Comparison of ENCODE assay signal across 1 cellular context in genomic region chr22:19218541-19219233, GRCh38.
TF ChIP-seq lines count a peak whose summit lies in the region.

No MANE protein-coding gene starts in this region.

TF ChIP-seq in K562, 482 proteins besides CTCF, POLR2A, EP300 and RAD21 (continued from another document):
- no peak for TF ChIP-seq RNF219 (CRISPR knock-in tag; IDR thresholded peaks at IDR 0.05)
- TF ChIP-seq HMGN3 (IDR thresholded peaks at IDR 0.05; ENCODE audit: borderline replicate concordance, extremely low read depth, insufficient read length, low read depth, low read length) = no peak
- TF ChIP-seq ZNF589 (CRISPR knock-in tag; IDR thresholded peaks at IDR 0.05; ENCODE audit: low read depth) = no peak; the same call in 1 of the 2 replicates
- no peak for TF ChIP-seq ZNF212 (CRISPR knock-in tag; IDR thresholded peaks at IDR 0.05)
- TF ChIP-seq RCOR1 (IDR thresholded peaks at IDR 0.05; ENCODE audit: borderline replicate concordance in 1 of 2, low read depth in 2 of 2, low read length in 2 of 2) = no peak
- no peak for TF ChIP-seq TAL1 (IDR thresholded peaks at IDR 0.05)
- no peak for TF ChIP-seq ESRRA (IDR thresholded peaks at IDR 0.05; ENCODE audit: borderline replicate concordance, low read depth)
- TF ChIP-seq HDAC8 (tag; IDR thresholded peaks at IDR 0.05) = no peak; the same call in 1 of the 2 replicates
- TF ChIP-seq ZNF24 (IDR thresholded peaks at IDR 0.05) = no peak
- peak; percentile 11; the same call in 1 of the 2 replicates for TF ChIP-seq DMBX1 (CRISPR knock-in tag; IDR thresholded peaks at IDR 0.05; ENCODE audit: borderline replicate concordance)
- TF ChIP-seq SIN3A (IDR thresholded peaks at IDR 0.05; ENCODE audit: borderline replicate concordance in 2 of 2, control insufficient read depth in 1 of 2, low read depth in 2 of 2, low read length in 2 of 2) = no peak
- TF ChIP-seq ZKSCAN1 (IDR thresholded peaks at IDR 0.05; ENCODE audit: low read depth, low read length) = no peak
- 0 out of 2 replicates have a peak, but pooled peaks have one; percentile 52 for TF ChIP-seq RFX7 (CRISPR knock-in tag; IDR thresholded peaks at IDR 0.05)
- TF ChIP-seq DNMT1 (IDR thresholded peaks at IDR 0.05) = no peak
- TF ChIP-seq ZBTB2 (IDR thresholded peaks at IDR 0.05) = no peak
- TF ChIP-seq RERE (CRISPR knock-in tag; IDR thresholded peaks at IDR 0.05; ENCODE audit: borderline replicate concordance) = peak; percentile 90; the same call in 1 of the 2 replicates
- TF ChIP-seq NR2C2 (CRISPR knock-in tag; IDR thresholded peaks at IDR 0.05) = peak; percentile 47; the same call in 1 of the 2 replicates
- no peak for TF ChIP-seq NR2C2 (tag; IDR thresholded peaks at IDR 0.05)
- no peak for TF ChIP-seq XRCC4 (IDR thresholded peaks at IDR 0.05; ENCODE audit: extremely low read depth, insufficient read depth, insufficient read length)
- no peak for TF ChIP-seq CSDE1 (IDR thresholded peaks at IDR 0.05)
- TF ChIP-seq MTA1 (IDR thresholded peaks at IDR 0.05; ENCODE audit: borderline replicate concordance) = no peak
- peak; percentile 37; the same call in 1 of the 2 replicates for TF ChIP-seq SMAD4 (CRISPR knock-in tag; conservative IDR thresholded peaks at IDR 0.05)
- 0 out of 2 replicates have a peak, but pooled peaks have one; percentile 22 for TF ChIP-seq GABPB2 (CRISPR knock-in tag; conservative IDR thresholded peaks at IDR 0.05)
- TF ChIP-seq FOXO4 (CRISPR knock-in tag; IDR thresholded peaks at IDR 0.05) = 0 out of 2 replicates have a peak, but pooled peaks have one; percentile 61
- no peak for TF ChIP-seq TCF7 (IDR thresholded peaks at IDR 0.05; ENCODE audit: borderline replicate concordance)
- no peak for TF ChIP-seq RFX1 (IDR thresholded peaks at IDR 0.05)
- no peak for TF ChIP-seq POLR2H (tag; IDR thresholded peaks at IDR 0.05; ENCODE audit: low read depth)
- TF ChIP-seq POU5F1 (IDR thresholded peaks at IDR 0.05; ENCODE audit: borderline replicate concordance, low read depth, low read length, partially characterized antibody) = no peak
- TF ChIP-seq ZNF12 (CRISPR knock-in tag; IDR thresholded peaks at IDR 0.05) = no peak
- no peak for TF ChIP-seq MITF (IDR thresholded peaks at IDR 0.05)
- TF ChIP-seq EGR1 (conservative IDR thresholded peaks at IDR 0.05) = no peak
- TF ChIP-seq THAP12 (CRISPR knock-in tag; IDR thresholded peaks at IDR 0.05) = no peak; the same call in 1 of the 2 replicates
- no peak for TF ChIP-seq ELF2 (CRISPR knock-in tag; IDR thresholded peaks at IDR 0.05)
- TF ChIP-seq NFE2L1 (tag; IDR thresholded peaks at IDR 0.05; ENCODE audit: borderline replicate concordance, low read depth) = no peak
- no peak for TF ChIP-seq ILF3 (IDR thresholded peaks at IDR 0.05; ENCODE audit: borderline replicate concordance)
- TF ChIP-seq MCM5 (IDR thresholded peaks at IDR 0.05; ENCODE audit: low read depth) = no peak
- 0 out of 2 replicates have a peak, but pooled peaks have one; percentile 39 for TF ChIP-seq E2F4 (CRISPR knock-in tag; IDR thresholded peaks at IDR 0.05; ENCODE audit: low read depth)
- TF ChIP-seq ZNF23 (CRISPR knock-in tag; IDR thresholded peaks at IDR 0.05) = no peak
- no peak for TF ChIP-seq HBP1 (CRISPR knock-in tag; IDR thresholded peaks at IDR 0.05)
- no peak for TF ChIP-seq TAF7 (tag; IDR thresholded peaks at IDR 0.05)
- TF ChIP-seq WHSC1 (IDR thresholded peaks at IDR 0.05; ENCODE audit: low read length) = no peak
- no peak for TF ChIP-seq RFX5 (IDR thresholded peaks at IDR 0.05; ENCODE audit: low read depth, low read length)
- peak; percentile 69 for TF ChIP-seq USF1 (CRISPR knock-in tag; IDR thresholded peaks at IDR 0.05)
- TF ChIP-seq HLTF (IDR thresholded peaks at IDR 0.05) = no peak
- no peak for TF ChIP-seq TOE1 (IDR thresholded peaks at IDR 0.05; ENCODE audit: borderline replicate concordance)
- no peak for TF ChIP-seq TOE1 (CRISPR knock-in tag; IDR thresholded peaks at IDR 0.05; ENCODE audit: borderline replicate concordance, low read depth)
- TF ChIP-seq KDM4B (IDR thresholded peaks at IDR 0.05; ENCODE audit: borderline replicate concordance in 2 of 2, low read depth in 1 of 2) = no peak
- peak; percentile 73; the same call in 1 of the 2 replicates for TF ChIP-seq ZC3H11A (IDR thresholded peaks at IDR 0.05; ENCODE audit: low read depth, low read length)
